In genomic region chr1:115314111-115314510, GRCh38 we compare ENCODE assay signal across 15 cellular contexts. TPM values are rescaled to one million over a fixed set of nuclear protein-coding genes. Genes with fewer than 3 reads are reported as not detected.
DNase-seq lines count a peak whose midpoint lies in the region; ATAC-seq, FAIRE-seq and TF ChIP-seq lines count a peak whose summit lies in the region.
"Had no signal": no experiment of that assay in that cellular context is flagged by ENCODE, and none has a peak within 500 bp of the region (broad histone marks: within the 10 kb centered on the region; RNA-seq: fewer than 3 reads in every experiment).

No MANE protein-coding gene starts in this region.

- H3K9ac ChIP-seq in H1 (replicated peaks in 1 of 4; ENCODE audit: extremely low read depth in 1 of 4, low read depth in 3 of 4, low read length in 3 of 4): no peak overlapping the region

- no peak overlapping the region for H2BK20ac ChIP-seq in H1 (ENCODE audit: low read length)

- H4K8ac ChIP-seq in H1 (ENCODE audit: extremely low read depth, insufficient read depth, low read length): no peak overlapping the region; the same call in 1 of the 2 replicates

- H3K36me3 ChIP-seq in H1 (ENCODE audit: control insufficient read depth in 2 of 4, insufficient read depth in 4 of 4, low read length in 3 of 4): no peaks in the 10 kb centered on the region
- H3K36me3 ChIP-seq in prostate gland: no peaks in the 10 kb centered on the region

- CTCF ChIA-PET in H1 (lab: Charles Lee; ENCODE audit: partially characterized antibody): interaction anchor here (1.1 to 2.7 kb wide), 4 partner anchors 14 to 281 kb away, joined by 4 to 11 read pairs (median 5); no protein-coding TSS in a partner anchor

- TF ChIP-seq EP300 in H1 (IDR thresholded peaks at IDR 0.05; ENCODE audit: borderline replicate concordance in 1 of 2, low read depth in 2 of 2, low read length in 2 of 2): no peak

- no peaks in the 10 kb centered on the region for H3K79me1 ChIP-seq in H1 (ENCODE audit: low read depth, low read length)

- H3K27me3 ChIP-seq in H1 (replicated peaks in 1 of 4; ENCODE audit: control insufficient read depth in 3 of 4, extremely low read depth in 1 of 4, insufficient read depth in 3 of 4, low read length in 3 of 4): no peaks in the 10 kb centered on the region
- no peaks in the 10 kb centered on the region for H3K27me3 ChIP-seq in prostate gland (replicated peaks; ENCODE audit: insufficient read depth)

- TF ChIP-seq POLR2A in H1 (IDR thresholded peaks at IDR 0.05; ENCODE audit: control extremely low read depth in 1 of 2, low read depth in 2 of 2, low read length in 2 of 2) (no peak), prostate gland (IDR thresholded peaks at IDR 0.05) (no peak)

- intact Hi-C loops in prostate gland (cut with DNase I): no loop called here

- no peaks in the 10 kb centered on the region for H4K20me1 ChIP-seq in H1 (replicated peaks in 1 of 2; ENCODE audit: control insufficient read depth in 1 of 2, insufficient read depth in 2 of 2, low read length in 2 of 2)

- H3K23ac ChIP-seq in H1 (ENCODE audit: insufficient read length): no peak overlapping the region

- no peak overlapping the region for H2AK5ac ChIP-seq in H1 (ENCODE audit: low read depth, low read length)

- FAIRE-seq in H1 (lab: Jason Lieb, UNC): no peak

- H3K56ac ChIP-seq in H1 (replicated peaks; ENCODE audit: insufficient read length, low read depth, low read length): no peak overlapping the region

- H2BK12ac ChIP-seq in H1 (ENCODE audit: low read depth, low read length): peak overlapping the region; percentile 55; the same call in 1 of the 2 replicates

- H2AFZ ChIP-seq in H1 (ENCODE audit: low read length): no peak overlapping the region

- no peak overlapping the region for H3K27ac ChIP-seq in H1 (ENCODE audit: low read depth, low read length)
- H3K27ac ChIP-seq in prostate gland: no peak overlapping the region
- H3K27ac ChIP-seq: 22Rv1 had no signal

- no peaks in the 10 kb centered on the region for H3K79me2 ChIP-seq in H1 (ENCODE audit: control insufficient read depth in 1 of 2, insufficient read depth in 2 of 2, low read length in 2 of 2)

- DNase-seq in DMS53 (lab: John Stamatoyannopoulos, UW) (peak; percentile 36), DMS53 treated with DMSO at 0.1 percent for 48 hours (lab: John Stamatoyannopoulos, UW; ENCODE audit: unreplicated experiment) (no peak), NCI-H524 treated with DMSO at 0.1 percent for 48 hours (lab: John Stamatoyannopoulos, UW) (peak; percentile 83), H1 (ENCODE audit: low read depth in 1 of 2, low spot score in 2 of 2) (no peak), pons (ENCODE audit: low spot score) (peak; percentile 22), prostate gland (ENCODE audit: low spot score) (no peak)
- no peak for DNase-seq in activated CD4-positive, alpha-beta T cell treated with anti-CD3 and anti-CD28 coated beads, Interleukin-2, amount 50 U/mL, for 48 hours
- DNase-seq: activated CD4-positive, alpha-beta T cell treated with anti-CD3 and anti-CD28 coated beads for 48 hours; aorta; cortex of kidney; MV-4-11; naive thymus-derived CD8-positive, alpha-beta T cell; stimulated activated naive CD4-positive, alpha-beta T cell had no signal

- H3K14ac ChIP-seq in H1 (ENCODE audit: insufficient read length): no peak overlapping the region

- no peak overlapping the region for H4K5ac ChIP-seq in H1 (ENCODE audit: insufficient read length, low read depth, low read length)

- H3K4me1 ChIP-seq in H1 (replicated peaks in 1 of 4; ENCODE audit: control insufficient read depth in 3 of 4, insufficient read depth in 4 of 4, low read length in 3 of 4) (no peaks in the 10 kb centered on the region), prostate gland (replicated peaks) (no peaks in the 10 kb centered on the region)

- TF ChIP-seq RAD21 in H1 (IDR thresholded peaks at IDR 0.05 in 1 of 2, conservative IDR thresholded peaks at IDR 0.05 in 1 of 2; ENCODE audit: low read depth in 2 of 2, low read length in 2 of 2): no peak

- H3K4ac ChIP-seq in H1 (replicated peaks; ENCODE audit: insufficient read length, low read depth, low read length): no peak overlapping the region

- no peak overlapping the region for H3K18ac ChIP-seq in H1 (ENCODE audit: extremely low read depth, low read length)

- H3K9me3 ChIP-seq in H1 (ENCODE audit: insufficient read depth in 2 of 2, low read depth in 1 of 2, low read length in 1 of 2): no peaks in the 10 kb centered on the region
- H3K9me3 ChIP-seq in prostate gland: no peaks in the 10 kb centered on the region

- H3K23me2 ChIP-seq in H1 (ENCODE audit: low read depth, low read length): no peaks in the 10 kb centered on the region

- H3K4me3 ChIP-seq in H1 (ENCODE audit: extremely low read depth in 1 of 4, insufficient read depth in 2 of 4, low read depth in 3 of 4, low read length in 4 of 4) (no peak overlapping the region), prostate gland (no peak overlapping the region)

- H4K91ac ChIP-seq in H1 (replicated peaks; ENCODE audit: insufficient read length, low read length): no peak overlapping the region

- 68% methylated on average over 4 of the region's 4 CpGs; no CpG with 5 or more reads in 1 of the 2 experiments for WGBS in H1 (ENCODE audit: extremely low coverage in 1 of 2, insufficient coverage in 1 of 2, insufficient read length in 1 of 2, insufficient replicate concordance in 2 of 2, low coverage in 1 of 2, low lambda C conversion rate in 2 of 2, missing lambda C conversion rate in 1 of 2), 2 experiments
- WGBS in prostate gland: 53% methylated on average over 4 of the region's 4 CpGs

- POLR2A ChIA-PET in H1 (lab: Charles Lee; ENCODE audit: partially characterized antibody): no interaction called here

- no peak overlapping the region for H2BK15ac ChIP-seq in H1 (ENCODE audit: low read length)

- no peak overlapping the region for H3K4me2 ChIP-seq in H1 (ENCODE audit: insufficient read depth in 1 of 2, low read depth in 2 of 2, low read length in 2 of 2)

- no peak for ATAC-seq in HG02588 (IDR thresholded peaks at IDR 0.05; ENCODE audit: unreplicated experiment)
- ATAC-seq: naive thymus-derived CD8-positive, alpha-beta T cell had no signal

- H2BK120ac ChIP-seq in H1 (replicated peaks; ENCODE audit: low read depth, low read length): no peak overlapping the region

- no peak overlapping the region for H2BK5ac ChIP-seq in H1 (ENCODE audit: low read depth, low read length)

- TF ChIP-seq CTCF in H1 (IDR thresholded peaks at IDR 0.05; ENCODE audit: control extremely low read depth in 1 of 3, insufficient read depth in 1 of 3, low read depth in 1 of 3, low read length in 3 of 3) (no peak), prostate gland (IDR thresholded peaks at IDR 0.05) (no peak)

TF ChIP-seq in H1, 55 proteins besides CTCF, POLR2A, EP300 and RAD21:
- TF ChIP-seq SP1 (IDR thresholded peaks at IDR 0.05; ENCODE audit: low read depth, low read length): no peak
- no peak for TF ChIP-seq YY1 (IDR thresholded peaks at IDR 0.05; ENCODE audit: low read depth, low read length)
- TF ChIP-seq EZH2 (IDR thresholded peaks at IDR 0.05; ENCODE audit: low read depth, low read length, severe bottlenecking): no peak
- no peak for TF ChIP-seq NANOG (IDR thresholded peaks at IDR 0.05; ENCODE audit: insufficient read depth, low read depth, low read length, poor library complexity, severe bottlenecking)
- TF ChIP-seq RXRA (IDR thresholded peaks at IDR 0.05; ENCODE audit: insufficient read depth, low read depth, low read length): no peak
- TF ChIP-seq TEAD4 (IDR thresholded peaks at IDR 0.05; ENCODE audit: low read depth, low read length): no peak

RNA-seq across cellular contexts. Expression of gene NGF, which starts 23.9 kb away (rescaled TPM):
- total RNA-seq in H1 (2021; fragmentation: NEBNext Ultra II Directional; extraction: Animal tissue kit (Norgen Biotek cat#: 25700)): 0.63 TPM in 1 of 2 replicates, not detected in the other
- polyA plus RNA-seq in H1 (2011; rRNA removed): 1.6 TPM in 2 replicates
- polyA plus RNA-seq in H1 (2011; cell fraction: cytosol; rRNA removed): 1.3 TPM
- 1.5 TPM for polyA plus RNA-seq in H1 (2011; cell fraction: nucleus; rRNA removed)
- polyA plus RNA-seq in H1 (2012, experiment 1 of 2): 0.47 to 1.1 TPM (median 0.65 TPM) in 4 replicates
- 0.87 TPM for polyA plus RNA-seq in H1 (2012, experiment 2 of 2)
- polyA plus RNA-seq in H1 (2013, experiment 1 of 2): 0.28 TPM
- polyA plus RNA-seq in H1 (2013, experiment 2 of 2): 0.44 TPM
- 0.54 and 0.73 TPM in 2 replicates for polyA minus RNA-seq in H1 (2011; rRNA and poly(A)+ RNA removed)
- not detected for polyA minus RNA-seq in H1 (2011; cell fraction: cytosol; rRNA and poly(A)+ RNA removed)
- polyA minus RNA-seq in H1 (2011; cell fraction: nucleus; rRNA and poly(A)+ RNA removed): not detected
- 1 to 10 TPM; 1.1 to 1.4 TPM for total RNA-seq in prostate gland
- total RNA-seq: naive thymus-derived CD8-positive, alpha-beta T cell had no signal
- polyA plus RNA-seq: naive thymus-derived CD8-positive, alpha-beta T cell had no signal

Comparison
In these comparisons a context has a peak if more than half of its experiments do, and no peak if none do; other contexts are left out.
1. DNase-seq: peak in DMS53 (single experiment), NCI-H524 treated with DMSO at 0.1 percent for 48 hours (single experiment) and pons (single experiment); none in DMS53 treated with DMSO at 0.1 percent for 48 hours (single experiment), H1 (0 of 2), activated CD4-positive, alpha-beta T cell treated with anti-CD3 and anti-CD28 coated beads, Interleukin-2, amount 50 U/mL, for 48 hours (0 of 2) and prostate gland (single experiment).